1 cellular context compared by ENCODE assay signal in the genomic region with DNA sequence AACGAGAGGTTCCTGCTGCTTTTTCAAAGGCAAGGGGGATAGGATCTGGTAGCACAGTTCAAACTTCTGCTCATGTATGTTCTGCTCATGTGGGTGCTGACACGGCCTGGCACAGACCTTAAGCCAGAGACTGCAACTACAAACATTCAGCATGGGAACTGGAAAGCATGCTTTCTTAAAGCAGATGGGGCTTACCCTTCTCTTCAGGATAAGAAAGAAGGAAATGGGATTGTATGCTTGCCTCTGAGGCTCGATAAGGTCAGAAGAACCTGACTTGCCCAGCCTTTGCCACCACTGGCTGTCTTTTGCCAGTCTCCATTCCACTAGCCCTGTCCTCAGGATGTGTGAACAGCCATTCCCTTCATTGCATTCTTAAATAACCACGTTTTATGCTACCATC.
TF ChIP-seq lines count a peak whose summit lies in the region.

No MANE protein-coding gene starts in this region.

TF ChIP-seq in GM12878, 131 proteins besides CTCF, POLR2A, EP300 and RAD21:
- TF ChIP-seq SPI1 (IDR thresholded peaks at IDR 0.05; ENCODE audit: borderline replicate concordance, insufficient read depth, low read depth, low read length), result peak; percentile 41; the same call in 1 of the 2 replicates
- no peak for TF ChIP-seq RUNX3 (IDR thresholded peaks at IDR 0.05; ENCODE audit: low read length)
- TF ChIP-seq GATAD2B (conservative IDR thresholded peaks at IDR 0.05; ENCODE audit: low read depth), result no peak
- TF ChIP-seq IRF4 (IDR thresholded peaks at IDR 0.05; ENCODE audit: low read depth, low read length), result no peak
- TF ChIP-seq, protein P1, sequence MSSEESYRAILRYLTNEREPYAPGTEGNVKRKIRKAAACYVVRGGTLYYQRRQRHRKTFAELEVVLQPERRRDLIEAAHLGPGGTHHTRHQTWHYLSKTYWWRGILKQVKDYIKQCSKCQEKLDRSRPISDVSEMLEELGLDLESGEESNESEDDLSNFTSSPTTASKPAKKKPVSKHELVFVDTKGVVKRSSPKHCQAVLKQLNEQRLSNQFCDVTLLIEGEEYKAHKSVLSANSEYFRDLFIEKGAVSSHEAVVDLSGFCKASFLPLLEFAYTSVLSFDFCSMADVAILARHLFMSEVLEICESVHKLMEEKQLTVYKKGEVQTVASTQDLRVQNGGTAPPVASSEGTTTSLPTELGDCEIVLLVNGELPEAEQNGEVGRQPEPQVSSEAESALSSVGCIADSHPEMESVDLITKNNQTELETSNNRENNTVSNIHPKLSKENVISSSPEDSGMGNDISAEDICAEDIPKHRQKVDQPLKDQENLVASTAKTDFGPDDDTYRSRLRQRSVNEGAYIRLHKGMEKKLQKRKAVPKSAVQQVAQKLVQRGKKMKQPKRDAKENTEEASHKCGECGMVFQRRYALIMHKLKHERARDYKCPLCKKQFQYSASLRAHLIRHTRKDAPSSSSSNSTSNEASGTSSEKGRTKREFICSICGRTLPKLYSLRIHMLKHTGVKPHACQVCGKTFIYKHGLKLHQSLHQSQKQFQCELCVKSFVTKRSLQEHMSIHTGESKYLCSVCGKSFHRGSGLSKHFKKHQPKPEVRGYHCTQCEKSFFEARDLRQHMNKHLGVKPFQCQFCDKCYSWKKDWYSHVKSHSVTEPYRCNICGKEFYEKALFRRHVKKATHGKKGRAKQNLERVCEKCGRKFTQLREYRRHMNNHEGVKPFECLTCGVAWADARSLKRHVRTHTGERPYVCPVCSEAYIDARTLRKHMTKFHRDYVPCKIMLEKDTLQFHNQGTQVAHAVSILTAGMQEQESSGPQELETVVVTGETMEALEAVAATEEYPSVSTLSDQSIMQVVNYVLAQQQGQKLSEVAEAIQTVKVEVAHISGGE (CRISPR knock-in tag; IDR thresholded peaks at IDR 0.05), result no peak
- TF ChIP-seq TCF3 (IDR thresholded peaks at IDR 0.05; ENCODE audit: borderline replicate concordance, insufficient read depth, low read depth, low read length), result no peak
- TF ChIP-seq CREB1 (IDR thresholded peaks at IDR 0.05; ENCODE audit: low read depth), result no peak
